ENCODE assay signal across 14 cellular contexts in the genomic region with DNA sequence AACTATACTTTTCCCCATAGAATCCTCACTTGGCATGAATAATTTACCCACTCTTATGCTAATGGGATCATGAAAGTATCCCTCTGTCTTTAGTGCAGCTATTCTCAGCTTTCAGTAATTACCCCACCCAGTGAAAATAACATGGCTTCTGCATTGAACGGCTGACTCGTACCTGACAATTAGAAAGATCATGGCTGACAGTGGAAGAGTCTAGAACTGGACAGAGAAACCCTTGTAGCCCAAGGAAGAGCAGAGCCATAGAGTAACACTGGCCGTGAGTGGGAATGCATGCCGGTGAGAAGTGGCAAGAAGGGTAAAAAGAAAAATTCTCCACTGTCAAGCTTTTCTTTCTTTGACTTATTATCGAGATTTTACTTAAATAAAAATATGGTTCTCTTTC. TPM values are rescaled to one million over a fixed set of nuclear protein-coding genes. Genes with fewer than 3 reads are reported as not detected.
"Had no signal": no experiment of that assay in that cellular context is flagged by ENCODE, and none has a peak within 500 bp of the region (broad histone marks: within the 10 kb centered on the region; RNA-seq: fewer than 3 reads in every experiment).

No MANE protein-coding gene starts in this region.

- H3K27ac ChIP-seq: psoas muscle had no signal

- H3K4me1 ChIP-seq: psoas muscle had no signal

- H3K27ac Mint-ChIP-seq: natural killer cell treated with Interleukin-12 subunit alpha and Interleukin-12 subunit beta and Interleukin-15 and Interleukin-18, amount 100 ng/mL, for 72 hours; T-helper 2 cell treated with Interferon-gamma antibody and Interleukin-4, amounts not matched to agents 5 μg/mL and 100 μg/mL, for 36 hours had no signal

- H3K36me3 Mint-ChIP-seq: natural killer cell treated with Interleukin-12 subunit alpha and Interleukin-12 subunit beta and Interleukin-15 and Interleukin-18, amount 100 ng/mL, for 72 hours had no signal

- H3K27me3 ChIP-seq: sigmoid colon had no signal

- H3K4me3 Mint-ChIP-seq: natural killer cell treated with Interleukin-12 subunit alpha and Interleukin-12 subunit beta and Interleukin-15 and Interleukin-18, amount 100 ng/mL, for 72 hours; T-helper 2 cell treated with Interferon-gamma antibody and Interleukin-4, amounts not matched to agents 5 μg/mL and 100 μg/mL, for 36 hours had no signal

- H3K9me3 ChIP-seq: psoas muscle, sigmoid colon had no signal

- H3K4me3 ChIP-seq: psoas muscle, sigmoid colon had no signal

- H3K9me3 Mint-ChIP-seq: T-helper 2 cell treated with Interferon-gamma antibody and Interleukin-4, amounts not matched to agents 5 μg/mL and 100 μg/mL, for 36 hours had no signal

- ATAC-seq: esophagus mucosa; left ventricle myocardium superior; natural killer cell treated with Interleukin-12 subunit alpha and Interleukin-12 subunit beta and Interleukin-15 and Interleukin-18, amount 100 ng/mL, for 72 hours; psoas muscle had no signal

- DNase-seq: activated naive CD4-positive, alpha-beta T cell; hippocampal formation; kidney; left ventricle myocardium superior; mesenchymal stem cell; occipital lobe; psoas muscle; sigmoid colon; stimulated activated CD4-positive, alpha-beta T cell treated with anti-CD3 and anti-CD28 coated beads, Interleukin-1b, Interleukin-23, amount 100 ng/mL, for 48 hours; SW 1271 had no signal

RNA-seq across cellular contexts. Expression of a gene that starts 22.3 kb away (rescaled TPM):
- total RNA-seq: activated CD8-positive, alpha-beta memory T cell treated with anti-CD3 and anti-CD28 coated beads for 36 hours had no signal
